8 cellular contexts compared by ENCODE assay signal in genomic region chr20:34302723-34303528, GRCh38. TPM values are rescaled to one million over a fixed set of nuclear protein-coding genes. Genes with fewer than 3 reads are reported as not detected.
A peak's percentile ranks its signal among the peaks of the same experiment; 100 is the strongest.
DNase-seq lines count a peak whose midpoint lies in the region; TF ChIP-seq lines count a peak whose summit lies in the region.

Gene AHCY, minus strand, starts transcription at chr20:34303355. Its CDS starts 85 bp downstream, at chr20:34303270.

- peak within 1 kb of the TSS; percentile 90 for H3K4me3 ChIP-seq in HFF-Myc (replicated peaks; ENCODE audit: low read depth, low read length)
- peak within 1 kb of the TSS; percentile 72 for H3K4me3 ChIP-seq in suprapubic skin

- H3K4me1 Mint-ChIP-seq in activated naive CD4-positive, alpha-beta T cell treated with anti-CD3 and anti-CD28 coated beads, Interleukin-2, amount 10 ng/mL, durations not matched to agents 7 days and 5 days: peaks cover 25% of the 10 kb centered on the region

- DNase-seq in GM03348 (ENCODE audit: low spot score) (peak; percentile 95), HFF-Myc (ENCODE audit: extremely low read depth, low read depth) (peak; percentile 93), NAMALWA (ENCODE audit: low spot score) (peak; percentile 95), SK-N-DZ (ENCODE audit: low spot score) (peak; percentile 98), germinal center (ENCODE audit: low spot score) (peak; percentile 91), nucleus accumbens (lab: John Stamatoyannopoulos, UW) (peak; percentile 72 to 99 (median 94)), suprapubic skin (ENCODE audit: low spot score in 2 of 2) (peak; percentile 98 to 99)
- DNase-seq in activated naive CD4-positive, alpha-beta T cell treated with anti-CD3 and anti-CD28 coated beads, Interleukin-2, amount 10 ng/mL, durations not matched to agents 7 days and 5 days: peak; percentile 97

- H3K27me3 ChIP-seq in suprapubic skin: no peaks in the 10 kb centered on the region

- H3K9me3 ChIP-seq in suprapubic skin: no peaks in the 10 kb centered on the region

- peak in 1 of 2 donors; percentile 43 for TF ChIP-seq POLR2A in suprapubic skin (IDR thresholded peaks at IDR 0.05)

- CTCF ChIA-PET in activated naive CD4-positive, alpha-beta T cell treated with anti-CD3 and anti-CD28 coated beads, Interleukin-2, amount 10 ng/mL, durations not matched to agents 7 days and 5 days (lab: Charles Lee): interaction anchor here (0.6 to 3.7 kb wide), 3 partner anchors 10 to 333 kb away, joined by 4 to 23 read pairs (median 11); no protein-coding TSS in a partner anchor

- no peak for TF ChIP-seq EP300 in suprapubic skin (IDR thresholded peaks at IDR 0.05)

- no peak for TF ChIP-seq CTCF in HFF-Myc (IDR thresholded peaks at IDR 0.05; ENCODE audit: low read depth, low read length, missing control alignments)
- TF ChIP-seq CTCF in suprapubic skin (IDR thresholded peaks at IDR 0.05): no peak

- H3K4me1 ChIP-seq in suprapubic skin: peaks cover 24% of the 10 kb centered on the region

- peak within 1 kb of the TSS; percentile 94 for H3K27ac ChIP-seq in suprapubic skin

- H3K27ac Mint-ChIP-seq in activated naive CD4-positive, alpha-beta T cell treated with anti-CD3 and anti-CD28 coated beads, Interleukin-2, amount 10 ng/mL, durations not matched to agents 7 days and 5 days: peak within 1 kb of the TSS; percentile 92

- peak within 1 kb of the TSS; percentile 88 for H3K4me3 Mint-ChIP-seq in activated naive CD4-positive, alpha-beta T cell treated with anti-CD3 and anti-CD28 coated beads, Interleukin-2, amount 10 ng/mL, durations not matched to agents 7 days and 5 days

- H3K36me3 Mint-ChIP-seq in activated naive CD4-positive, alpha-beta T cell treated with anti-CD3 and anti-CD28 coated beads, Interleukin-2, amount 10 ng/mL, durations not matched to agents 7 days and 5 days: no peaks in the 10 kb centered on the region

- 0% methylated on average over 17 of the region's 79 CpGs for WGBS in suprapubic skin

- no peaks in the 10 kb centered on the region for H3K36me3 ChIP-seq in suprapubic skin

- H3K27me3 Mint-ChIP-seq in activated naive CD4-positive, alpha-beta T cell treated with anti-CD3 and anti-CD28 coated beads, Interleukin-2, amount 10 ng/mL, durations not matched to agents 7 days and 5 days: peaks cover 8% of the 10 kb centered on the region

- no peaks in the 10 kb centered on the region for H3K9me3 Mint-ChIP-seq in activated naive CD4-positive, alpha-beta T cell treated with anti-CD3 and anti-CD28 coated beads, Interleukin-2, amount 10 ng/mL, durations not matched to agents 7 days and 5 days

RNA-seq across cellular contexts. Expression of gene AHCY, which starts in this region (rescaled TPM):
- polyA plus RNA-seq in SK-N-DZ (2014; cell fraction: cytosol; rRNA removed): 369 and 395 TPM in 2 replicates
- 201 and 232 TPM in 2 replicates for polyA plus RNA-seq in SK-N-DZ (2014; cell fraction: nucleus; rRNA removed)
- total RNA-seq in suprapubic skin: 10 to 100 TPM; 43.7 to 88.9 (median 80.4) TPM

Comparison
In these comparisons a context has a peak if more than half of its experiments do, and no peak if none do; other contexts are left out.
1. Peak in every context shown above with its lines: DNase-seq, H3K4me3 ChIP-seq and H3K27ac ChIP-seq.